In the genomic region with DNA sequence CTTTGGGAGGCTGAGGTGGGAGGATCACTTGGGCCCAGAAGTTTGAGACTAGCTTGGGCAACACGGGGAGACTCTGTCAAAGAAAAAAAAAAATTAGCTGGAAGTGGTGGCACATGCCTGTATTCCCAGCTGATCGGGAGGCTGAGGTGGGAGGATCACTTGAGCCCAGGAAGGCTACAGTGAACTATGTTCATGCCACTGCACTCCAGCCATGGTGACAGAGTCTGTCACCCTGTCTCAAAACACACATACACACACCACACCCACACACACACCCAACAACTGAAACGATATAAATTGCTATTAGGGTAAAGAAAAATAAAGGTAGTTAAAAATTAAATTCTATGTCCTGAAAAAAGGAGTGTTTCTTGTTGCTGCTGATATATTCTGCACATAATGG, we compare ENCODE assay signal across 1 cellular context.
TF ChIP-seq lines count a peak whose summit lies in the region.

No MANE protein-coding gene starts in this region.

TF ChIP-seq in WTC11, 78 proteins besides CTCF, POLR2A, EP300 and RAD21 (continued from another document):
- TF ChIP-seq, protein P1, sequence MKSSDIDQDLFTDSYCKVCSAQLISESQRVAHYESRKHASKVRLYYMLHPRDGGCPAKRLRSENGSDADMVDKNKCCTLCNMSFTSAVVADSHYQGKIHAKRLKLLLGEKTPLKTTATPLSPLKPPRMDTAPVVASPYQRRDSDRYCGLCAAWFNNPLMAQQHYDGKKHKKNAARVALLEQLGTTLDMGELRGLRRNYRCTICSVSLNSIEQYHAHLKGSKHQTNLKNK (CRISPR knock-in tag; IDR thresholded peaks at IDR 0.05), result no peak
- no peak for TF ChIP-seq NR1H2 (CRISPR knock-in tag; IDR thresholded peaks at IDR 0.05)
- no peak for TF ChIP-seq KAT7 (CRISPR knock-in tag; IDR thresholded peaks at IDR 0.05; ENCODE audit: borderline replicate concordance)
- no peak for TF ChIP-seq GRHL2 (CRISPR knock-in tag; IDR thresholded peaks at IDR 0.05; ENCODE audit: insufficient replicate concordance, severe bottlenecking)
- TF ChIP-seq ZNF396 (CRISPR knock-in tag; IDR thresholded peaks at IDR 0.05; ENCODE audit: borderline replicate concordance), result no peak
- TF ChIP-seq ZNF121 (CRISPR knock-in tag; IDR thresholded peaks at IDR 0.05), result no peak
- TF ChIP-seq NFATC4 (CRISPR knock-in tag; IDR thresholded peaks at IDR 0.05), result no peak
- TF ChIP-seq NFE2L1 (CRISPR knock-in tag; IDR thresholded peaks at IDR 0.05), result no peak
- no peak for TF ChIP-seq CBFB (CRISPR knock-in tag; IDR thresholded peaks at IDR 0.05; ENCODE audit: low read depth)
